23 cellular contexts compared by ENCODE assay signal in genomic region chr2:1865716-1866234, GRCh38.
A peak's percentile ranks its signal among the peaks of the same experiment; 100 is the strongest.
DNase-seq lines count a peak whose midpoint lies in the region; ATAC-seq lines count a peak whose summit lies in the region.
"Had no signal": no experiment of that assay in that cellular context is flagged by ENCODE, and none has a peak within 500 bp of the region (broad histone marks: within the 10 kb centered on the region; RNA-seq: fewer than 3 reads in every experiment).

No MANE protein-coding gene starts in this region.

- no peaks in the 10 kb centered on the region for H3K36me3 Mint-ChIP-seq in stimulated activated naive B cell treated with anti-CD40 and anti-IgM and Interleukin-4, amounts not matched to agents 10 μg/mL and 1 μg/mL and 100 μg/mL, for 72 hours
- H3K36me3 Mint-ChIP-seq in naive thymus-derived CD4-positive, alpha-beta T cell = no peaks in the 10 kb centered on the region
- H3K36me3 Mint-ChIP-seq in CD8-positive, alpha-beta memory T cell = no peaks in the 10 kb centered on the region
- H3K36me3 Mint-ChIP-seq: CD8-positive, alpha-beta T cell had no signal

- CTCF ChIA-PET in naive thymus-derived CD4-positive, alpha-beta T cell (lab: Charles Lee) = no interaction called here
- CTCF ChIA-PET in CD8-positive, alpha-beta memory T cell (lab: Charles Lee) = no interaction called here

- no peaks in the 10 kb centered on the region for H3K9me3 ChIP-seq in BLaER1 treated with 17β-estradiol and CSF1 and Interleukin-3, amounts not matched to agents 10 nM and 100 nM (replicated peaks in 1 of 11)
- H3K9me3 ChIP-seq in naive thymus-derived CD4-positive, alpha-beta T cell (ENCODE audit: control insufficient read depth in 2 of 3, low read length in 3 of 3) = no peaks in the 10 kb centered on the region
- H3K9me3 ChIP-seq in CD8-positive, alpha-beta memory T cell (ENCODE audit: low read length) = no peaks in the 10 kb centered on the region

- DNase-seq in stimulated activated naive B cell treated with anti-CD40 and anti-IgM and Interleukin-4, amounts not matched to agents 10 μg/mL and 1 μg/mL and 100 μg/mL, for 72 hours = no peak
- DNase-seq in naive thymus-derived CD4-positive, alpha-beta T cell = no peak
- DNase-seq in CD8-positive, alpha-beta memory T cell = no peak
- DNase-seq in NCI-H2196 (lab: John Stamatoyannopoulos, UW; ENCODE audit: unreplicated experiment) = no peak
- DNase-seq: Calu3; CD8-positive, alpha-beta T cell; DMS153; GDM1; IMR-90; NCI-H1105; NCI-H146; NCI-H2029; NCI-H345; NCI-H774; NK-92 treated with Interleukin-12 subunit alpha and Interleukin-12 subunit beta, amount 100 ng/mL, for 24 hours; SHP77 treated with DMSO at 0.1 percent for 48 hours had no signal

- peaks cover 45 to 48% of the 10 kb centered on the region in 2 donors for H3K27me3 Mint-ChIP-seq in stimulated activated naive B cell treated with anti-CD40 and anti-IgM and Interleukin-4, amounts not matched to agents 10 μg/mL and 1 μg/mL and 100 μg/mL, for 72 hours
- H3K27me3 Mint-ChIP-seq in naive thymus-derived CD4-positive, alpha-beta T cell = peaks cover 4 to 62% (median 22%) of the 10 kb centered on the region in 5 donors
- peaks cover 10 to 34% of the 10 kb centered on the region in 2 donors for H3K27me3 Mint-ChIP-seq in CD8-positive, alpha-beta memory T cell

- intact Hi-C loops in naive thymus-derived CD4-positive, alpha-beta T cell (cut with micrococcal nuclease) = no loop called here

- POLR2A ChIA-PET in naive thymus-derived CD4-positive, alpha-beta T cell (lab: Charles Lee) = no interaction called here
- POLR2A ChIA-PET in CD8-positive, alpha-beta memory T cell (lab: Charles Lee) = no interaction called here

- no peaks in the 10 kb centered on the region for H3K36me3 ChIP-seq in BLaER1 treated with 17β-estradiol and CSF1 and Interleukin-3, amounts not matched to agents 10 nM and 100 nM
- no peaks in the 10 kb centered on the region for H3K36me3 ChIP-seq in naive thymus-derived CD4-positive, alpha-beta T cell (ENCODE audit: control insufficient read depth in 2 of 3, insufficient read depth in 3 of 3, low read length in 3 of 3)
- H3K36me3 ChIP-seq in CD8-positive, alpha-beta memory T cell (ENCODE audit: insufficient read depth, low read length) = no peaks in the 10 kb centered on the region

- no peaks in the 10 kb centered on the region for H3K9me3 Mint-ChIP-seq in stimulated activated naive B cell treated with anti-CD40 and anti-IgM and Interleukin-4, amounts not matched to agents 10 μg/mL and 1 μg/mL and 100 μg/mL, for 72 hours
- peaks cover 0 to 2% (median 0%) of the 10 kb centered on the region in 11 donors for H3K9me3 Mint-ChIP-seq in naive thymus-derived CD4-positive, alpha-beta T cell
- H3K9me3 Mint-ChIP-seq in CD8-positive, alpha-beta memory T cell = no peaks in the 10 kb centered on the region
- H3K9me3 Mint-ChIP-seq: CD8-positive, alpha-beta T cell had no signal

- ATAC-seq in stimulated activated naive B cell treated with anti-CD40 and anti-IgM and Interleukin-4, amounts not matched to agents 10 μg/mL and 1 μg/mL and 100 μg/mL, for 72 hours (replicated peaks) = no peak
- no peak for ATAC-seq in naive thymus-derived CD4-positive, alpha-beta T cell
- no peak for ATAC-seq in GM18861 (IDR thresholded peaks at IDR 0.05; ENCODE audit: unreplicated experiment)
- ATAC-seq: CD8-positive, alpha-beta T cell had no signal

- H3K27me3 ChIP-seq in BLaER1 treated with 17β-estradiol and CSF1 and Interleukin-3, amounts not matched to agents 10 nM and 100 nM = peaks cover 0 to 29% (median 0%) of the 10 kb centered on the region in 11 experiments; a peak in 7 of 22 replicates
- H3K27me3 ChIP-seq in layer of hippocampus (ENCODE audit: control insufficient read depth, insufficient read depth, low read length) = peaks cover 23% of the 10 kb centered on the region
- no peaks in the 10 kb centered on the region for H3K27me3 ChIP-seq in naive thymus-derived CD4-positive, alpha-beta T cell (ENCODE audit: control insufficient read depth in 2 of 2, insufficient read depth in 2 of 2, low read length in 2 of 2)
- no peaks in the 10 kb centered on the region for H3K27me3 ChIP-seq in CD8-positive, alpha-beta memory T cell (ENCODE audit: insufficient read depth, low read length, poor library complexity, severe bottlenecking)

- peak overlapping the region; percentile 43 to 97 (median 84); a peak in 21 of 22 replicates for H3K4me2 ChIP-seq in BLaER1 treated with 17β-estradiol and CSF1 and Interleukin-3, amounts not matched to agents 10 nM and 100 nM
- H3K4me2 ChIP-seq: KMS-11 had no signal

- peak overlapping the region in 1 of 11 experiments; percentile 9; a peak in 1 of 22 replicates for H3K27ac ChIP-seq in BLaER1 treated with 17β-estradiol and CSF1 and Interleukin-3, amounts not matched to agents 10 nM and 100 nM
- H3K27ac ChIP-seq in angular gyrus (ENCODE audit: low read depth, low read length) (peak overlapping the region; percentile 53), layer of hippocampus (ENCODE audit: low read depth, low read length) (peak overlapping the region; percentile 0)
- no peak overlapping the region for H3K27ac ChIP-seq in naive thymus-derived CD4-positive, alpha-beta T cell (ENCODE audit: low read depth, low read length)
- no peak overlapping the region for H3K27ac ChIP-seq in CD8-positive, alpha-beta memory T cell (ENCODE audit: low read depth, low read length)
- H3K27ac ChIP-seq: KMS-11, RWPE1, SK-N-MC had no signal

- 0 out of 22 replicates have a peak overlapping the region, but pooled peaks of 3 of the 11 experiments have one; percentile 4 to 13 (median 13) for H3K9ac ChIP-seq in BLaER1 treated with 17β-estradiol and CSF1 and Interleukin-3, amounts not matched to agents 10 nM and 100 nM
- H3K9ac ChIP-seq: KMS-11 had no signal

- H3K4me1 Mint-ChIP-seq in stimulated activated naive B cell treated with anti-CD40 and anti-IgM and Interleukin-4, amounts not matched to agents 10 μg/mL and 1 μg/mL and 100 μg/mL, for 72 hours = peaks cover 21 to 33% of the 10 kb centered on the region in 2 donors
- H3K4me1 Mint-ChIP-seq in naive thymus-derived CD4-positive, alpha-beta T cell = peaks cover 0 to 3% (median 0%) of the 10 kb centered on the region in 7 donors
- H3K4me1 Mint-ChIP-seq in CD8-positive, alpha-beta memory T cell = no peaks in the 10 kb centered on the region

- H3K4me3 ChIP-seq in BLaER1 treated with 17β-estradiol and CSF1 and Interleukin-3, amounts not matched to agents 10 nM and 100 nM = no peak overlapping the region; a peak in 1 of 20 replicates
- no peak overlapping the region for H3K4me3 ChIP-seq in naive thymus-derived CD4-positive, alpha-beta T cell (ENCODE audit: low read length)
- no peak overlapping the region for H3K4me3 ChIP-seq in CD8-positive, alpha-beta memory T cell (ENCODE audit: low read length)
- H3K4me3 ChIP-seq: SK-N-MC had no signal

- H3K4me1 ChIP-seq in BLaER1 treated with 17β-estradiol and CSF1 and Interleukin-3, amounts not matched to agents 10 nM and 100 nM = peaks cover 13 to 80% (median 69%) of the 10 kb centered on the region in 10 experiments
- H3K4me1 ChIP-seq in naive thymus-derived CD4-positive, alpha-beta T cell (ENCODE audit: control insufficient read depth in 2 of 2, insufficient read depth in 2 of 2, low read length in 2 of 2) = no peaks in the 10 kb centered on the region
- no peaks in the 10 kb centered on the region for H3K4me1 ChIP-seq in CD8-positive, alpha-beta memory T cell (ENCODE audit: insufficient read depth, low read length)

- H3K4me3 Mint-ChIP-seq in stimulated activated naive B cell treated with anti-CD40 and anti-IgM and Interleukin-4, amounts not matched to agents 10 μg/mL and 1 μg/mL and 100 μg/mL, for 72 hours = no peak overlapping the region
- H3K4me3 Mint-ChIP-seq in naive thymus-derived CD4-positive, alpha-beta T cell = no peak overlapping the region
- H3K4me3 Mint-ChIP-seq in CD8-positive, alpha-beta memory T cell = no peak overlapping the region
- H3K4me3 Mint-ChIP-seq: CD8-positive, alpha-beta T cell had no signal

- H3K27ac Mint-ChIP-seq in stimulated activated naive B cell treated with anti-CD40 and anti-IgM and Interleukin-4, amounts not matched to agents 10 μg/mL and 1 μg/mL and 100 μg/mL, for 72 hours = peak overlapping the region; percentile 7
- no peak overlapping the region for H3K27ac Mint-ChIP-seq in naive thymus-derived CD4-positive, alpha-beta T cell
- peak overlapping the region in 1 of 8 donors; percentile 91 for H3K27ac Mint-ChIP-seq in CD8-positive, alpha-beta memory T cell
- H3K27ac Mint-ChIP-seq: CD8-positive, alpha-beta T cell had no signal

- peaks cover 0 to 5% (median 0%) of the 10 kb centered on the region in 11 experiments; a peak in 3 of 22 replicates for H4K20me1 ChIP-seq in BLaER1 treated with 17β-estradiol and CSF1 and Interleukin-3, amounts not matched to agents 10 nM and 100 nM

Comparison
In these comparisons a context has a peak if more than half of its experiments do, and no peak if none do; other contexts are left out.
1. H3K27ac ChIP-seq: peak in angular gyrus (single experiment) and layer of hippocampus (single experiment); none in naive thymus-derived CD4-positive, alpha-beta T cell (single experiment) and CD8-positive, alpha-beta memory T cell (single experiment).